In genomic region chr5:11903121-11903613, GRCh38 we compare ENCODE assay signal across 9 cellular contexts. TPM values are rescaled to one million over a fixed set of nuclear protein-coding genes. Genes with fewer than 3 reads are reported as not detected.
A peak's percentile ranks its signal among the peaks of the same experiment; 100 is the strongest.
DNase-seq lines count a peak whose midpoint lies in the region; ATAC-seq and TF ChIP-seq lines count a peak whose summit lies in the region.
"Had no signal": no experiment of that assay in that cellular context is flagged by ENCODE, and none has a peak within 500 bp of the region (broad histone marks: within the 10 kb centered on the region; RNA-seq: fewer than 3 reads in every experiment).

No MANE protein-coding gene starts in this region.

- H3K27me3 ChIP-seq in subcutaneous abdominal adipose tissue (ENCODE audit: control insufficient read depth in 5 of 5, insufficient read depth in 4 of 5, low read length in 5 of 5): peaks cover 22 to 36% (median 30%) of the 10 kb centered on the region in 5 donors

- H3K36me3 ChIP-seq in subcutaneous abdominal adipose tissue (ENCODE audit: control insufficient read depth in 5 of 5, insufficient read depth in 5 of 5, low read length in 5 of 5): no peaks in the 10 kb centered on the region

- ATAC-seq in GM18909 (IDR thresholded peaks at IDR 0.05; ENCODE audit: poor library complexity, unreplicated experiment) (no peak), left colon (no peak), GM19035 (IDR thresholded peaks at IDR 0.05; ENCODE audit: unreplicated experiment) (no peak)

- H3K9me3 ChIP-seq in subcutaneous abdominal adipose tissue (ENCODE audit: control insufficient read depth in 5 of 5, low read length in 5 of 5): no peaks in the 10 kb centered on the region

- DNase-seq in NCI-H524 (lab: John Stamatoyannopoulos, UW): peak; percentile 48 to 73
- DNase-seq in NCI-H524 treated with DMSO at 0.1 percent for 48 hours (lab: John Stamatoyannopoulos, UW): no peak
- no peak for DNase-seq in astrocyte of the cerebellum (ENCODE audit: low read depth)
- peak; percentile 15 for DNase-seq in iPS-NIHi7 (ENCODE audit: extremely low spot score)
- no peak for DNase-seq in left colon

- no peak for TF ChIP-seq CTCF in astrocyte of the cerebellum (IDR thresholded peaks at IDR 0.05; ENCODE audit: low read depth, low read length, missing control alignments)

- no peak overlapping the region for H3K27ac ChIP-seq in subcutaneous abdominal adipose tissue (ENCODE audit: low read depth, low read length)

- H3K4me3 ChIP-seq in astrocyte of the cerebellum (ENCODE audit: low read depth, low read length): peak overlapping the region; percentile 60
- peak overlapping the region in 4 of 5 donors; percentile 19 to 52 (median 32) for H3K4me3 ChIP-seq in subcutaneous abdominal adipose tissue (ENCODE audit: low read depth in 1 of 5, low read length in 5 of 5)

- in situ Hi-C loops in astrocyte of the cerebellum (cut with HindIII; ENCODE audit: low sequenced_read_pairs): no loop called here

- no peak overlapping the region for H3K9ac ChIP-seq in subcutaneous abdominal adipose tissue (ENCODE audit: low read length in 5 of 5)

- intact Hi-C loops in left colon (cut with DNase I, micrococcal nuclease): no loop called here

- peaks cover 0 to 8% (median 4%) of the 10 kb centered on the region in 5 donors for H3K4me1 ChIP-seq in subcutaneous abdominal adipose tissue (ENCODE audit: control insufficient read depth in 5 of 5, insufficient read depth in 5 of 5, low read length in 5 of 5)

RNA-seq across cellular contexts. Expression of gene CTNND2, which starts 1.1 kb away (rescaled TPM):
- under 1 TPM; 0.82 to 0.95 TPM for total RNA-seq in left colon
- total RNA-seq: T-helper 1 cell treated with Interleukin-12 subunit alpha and Interleukin-12 subunit beta and Interleukin-4 antibody, amounts not matched to agents 30 ng/mL and 1 ng/mL, for 36 hours had no signal

Comparison
In these comparisons a context has a peak if more than half of its experiments do, and no peak if none do; other contexts are left out.
1. DNase-seq: peak in NCI-H524 (2 of 2) and iPS-NIHi7 (single experiment); none in NCI-H524 treated with DMSO at 0.1 percent for 48 hours (single experiment), astrocyte of the cerebellum (single experiment) and left colon (0 of 2).